Comparison of ENCODE assay signal across 1 cellular context in the genomic region with DNA sequence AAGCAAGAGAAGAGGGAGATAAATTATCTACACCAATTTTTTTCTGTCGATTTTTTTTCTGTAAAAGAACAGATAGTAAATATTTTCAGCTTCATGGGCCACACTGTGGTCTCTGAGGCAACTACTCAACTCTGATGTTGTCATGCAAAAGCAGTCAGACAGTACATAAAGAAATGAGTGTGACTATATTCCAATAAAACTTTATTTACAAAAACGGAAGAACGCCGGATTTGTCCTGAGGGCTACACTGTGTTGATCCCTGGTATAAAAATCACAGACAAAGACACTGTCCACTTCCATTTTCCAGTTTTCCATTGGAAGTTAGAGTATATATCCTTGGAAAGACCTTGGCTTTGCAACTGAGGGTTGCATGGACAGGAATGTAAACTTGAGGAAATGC.
TF ChIP-seq lines count a peak whose summit lies in the region.

No MANE protein-coding gene starts in this region.

TF ChIP-seq in endothelial cell of umbilical vein, 7 proteins besides CTCF, POLR2A, EP300 and RAD21:
- TF ChIP-seq GATA2 (IDR thresholded peaks at IDR 0.05; ENCODE audit: insufficient read depth, insufficient read length, low read depth, low read length) (no peak), POLR2AphosphoS5 (IDR thresholded peaks at IDR 0.05; ENCODE audit: insufficient read depth, low read depth, low read length) (no peak), EZH2 (IDR thresholded peaks at IDR 0.05; ENCODE audit: borderline replicate concordance, low read depth, low read length, severe bottlenecking) (no peak), MYC (IDR thresholded peaks at IDR 0.05; ENCODE audit: low read depth, low read length) (no peak), JUN (IDR thresholded peaks at IDR 0.05; ENCODE audit: borderline replicate concordance, insufficient read depth, insufficient read length, low read depth) (no peak), FOS (IDR thresholded peaks at IDR 0.05; ENCODE audit: borderline replicate concordance, insufficient read depth, low read length) (no peak)
- TF ChIP-seq, protein P1, sequence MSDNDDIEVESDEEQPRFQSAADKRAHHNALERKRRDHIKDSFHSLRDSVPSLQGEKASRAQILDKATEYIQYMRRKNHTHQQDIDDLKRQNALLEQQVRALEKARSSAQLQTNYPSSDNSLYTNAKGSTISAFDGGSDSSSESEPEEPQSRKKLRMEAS (IDR thresholded peaks at IDR 0.05; ENCODE audit: insufficient read depth, insufficient read length): no peak
